Comparison of ENCODE assay signal across 15 cellular contexts in genomic region chr2:209322905-209323517, GRCh38.
A peak's percentile ranks its signal among the peaks of the same experiment; 100 is the strongest.
DNase-seq lines count a peak whose midpoint lies in the region; ATAC-seq and TF ChIP-seq lines count a peak whose summit lies in the region.
"Had no signal": no experiment of that assay in that cellular context is flagged by ENCODE, and none has a peak within 500 bp of the region (broad histone marks: within the 10 kb centered on the region; RNA-seq: fewer than 3 reads in every experiment).

No MANE protein-coding gene starts in this region.

- H3K27me3 ChIP-seq in GM23338 (ENCODE audit: insufficient read depth) (no peaks in the 10 kb centered on the region), parathyroid adenoma (ENCODE audit: control insufficient read depth, insufficient read depth, low read length) (no peaks in the 10 kb centered on the region)
- H3K27me3 ChIP-seq: BLaER1 treated with 17β-estradiol and CSF1 and Interleukin-3, amounts not matched to agents 10 nM and 100 nM; SJCRH30 had no signal

- DNase-seq in GM23338 (ENCODE audit: low spot score) (no peak), NCI-H526 (lab: John Stamatoyannopoulos, UW) (peak; percentile 6 to 53), WTC11 (ENCODE audit: low spot score) (no peak), erythroblast (lab: John Stamatoyannopoulos, UW) (no peak), A172 (ENCODE audit: low spot score) (no peak)
- no peak for DNase-seq in stimulated activated effector memory CD8-positive, alpha-beta T cell treated with anti-CD3 and anti-CD28 coated beads, Interleukin-12 subunit alpha, Interleukin-12 subunit beta, amount 100 ng/mL, for 72 hours (ENCODE audit: low spot score in 2 of 2)
- DNase-seq: H7, NCI-H146, NCI-H345, NCI-H748 treated with DMSO at 0.1 percent for 48 hours, RPMI8226 had no signal

- no peaks in the 10 kb centered on the region for H3K9me2 ChIP-seq in GM23338 (ENCODE audit: insufficient read depth)

- H3K4me3 Mint-ChIP-seq in GM23338: no peak overlapping the region
- H3K4me3 Mint-ChIP-seq in WTC11: no peak overlapping the region
- H3K4me3 Mint-ChIP-seq in stimulated activated effector memory CD8-positive, alpha-beta T cell treated with anti-CD3 and anti-CD28 coated beads, Interleukin-12 subunit alpha, Interleukin-12 subunit beta, amount 100 ng/mL, for 72 hours: no peak overlapping the region

- H3K36me3 ChIP-seq in GM23338 (ENCODE audit: insufficient read depth) (no peaks in the 10 kb centered on the region), parathyroid adenoma (ENCODE audit: control insufficient read depth, insufficient read depth, low read length) (no peaks in the 10 kb centered on the region)
- H3K36me3 ChIP-seq: BLaER1 treated with 17β-estradiol and CSF1 and Interleukin-3, amounts not matched to agents 10 nM and 100 nM; SJCRH30 had no signal

- no peak overlapping the region for H3K4me2 ChIP-seq in GM23338
- no peak overlapping the region for H3K4me2 ChIP-seq in parathyroid adenoma (ENCODE audit: low read length)
- H3K4me2 ChIP-seq: BLaER1 treated with 17β-estradiol and CSF1 and Interleukin-3, amounts not matched to agents 10 nM and 100 nM had no signal

- H3K27ac Mint-ChIP-seq in GM23338 (no peak overlapping the region), WTC11 (peak overlapping the region; percentile 33; the same call in 1 of the 2 replicates)
- H3K27ac Mint-ChIP-seq in stimulated activated effector memory CD8-positive, alpha-beta T cell treated with anti-CD3 and anti-CD28 coated beads, Interleukin-12 subunit alpha, Interleukin-12 subunit beta, amount 100 ng/mL, for 72 hours: no peak overlapping the region

- TF ChIP-seq POLR2A in erythroblast (IDR thresholded peaks at IDR 0.05; ENCODE audit: low read length): no peak

- CTCF ChIA-PET in WTC11 (lab: Charles Lee): interaction anchor here (1.2 to 3.4 kb wide), 2 partner anchors 12 to 915 kb away, joined by 5 to 12 read pairs; no protein-coding TSS in a partner anchor

- no peak overlapping the region for H3K4me3 ChIP-seq in GM23338
- H3K4me3 ChIP-seq in parathyroid adenoma (ENCODE audit: low read depth, low read length): no peak overlapping the region
- H3K4me3 ChIP-seq: BLaER1 treated with 17β-estradiol and CSF1 and Interleukin-3, amounts not matched to agents 10 nM and 100 nM; K562; SJCRH30 had no signal

- H3K36me3 Mint-ChIP-seq in GM23338 (ENCODE audit: low read depth) (peaks cover 17% of the 10 kb centered on the region), WTC11 (no peaks in the 10 kb centered on the region; the same call in 1 of the 2 replicates)
- no peaks in the 10 kb centered on the region for H3K36me3 Mint-ChIP-seq in stimulated activated effector memory CD8-positive, alpha-beta T cell treated with anti-CD3 and anti-CD28 coated beads, Interleukin-12 subunit alpha, Interleukin-12 subunit beta, amount 100 ng/mL, for 72 hours

- H3K9me3 ChIP-seq in parathyroid adenoma (ENCODE audit: control insufficient read depth, low read length): no peaks in the 10 kb centered on the region
- H3K9me3 ChIP-seq: BLaER1 treated with 17β-estradiol and CSF1 and Interleukin-3, amounts not matched to agents 10 nM and 100 nM; SJCRH30 had no signal

- no peak overlapping the region for H3K9ac ChIP-seq in parathyroid adenoma
- H3K9ac ChIP-seq: BLaER1 treated with 17β-estradiol and CSF1 and Interleukin-3, amounts not matched to agents 10 nM and 100 nM had no signal

- no peaks in the 10 kb centered on the region for H3F3A ChIP-seq in GM23338 (replicated peaks; ENCODE audit: low read depth)

- peaks cover 15% of the 10 kb centered on the region for H3K4me1 Mint-ChIP-seq in GM23338
- peaks cover 11% of the 10 kb centered on the region for H3K4me1 Mint-ChIP-seq in WTC11
- no peaks in the 10 kb centered on the region for H3K4me1 Mint-ChIP-seq in stimulated activated effector memory CD8-positive, alpha-beta T cell treated with anti-CD3 and anti-CD28 coated beads, Interleukin-12 subunit alpha, Interleukin-12 subunit beta, amount 100 ng/mL, for 72 hours

- POLR2A ChIA-PET in WTC11 (lab: Charles Lee): interaction anchor here (0.9 to 1.0 kb wide), 2 partner anchors 10 to 754 kb away, joined by 3 read pairs; no protein-coding TSS in a partner anchor

- no peaks in the 10 kb centered on the region; the same call in 1 of the 2 replicates for H4K20me1 ChIP-seq in GM23338 (replicated peaks; ENCODE audit: insufficient read depth)
- H4K20me1 ChIP-seq: BLaER1 treated with 17β-estradiol and CSF1 and Interleukin-3, amounts not matched to agents 10 nM and 100 nM had no signal

- H2AFZ ChIP-seq in GM23338 (no peak overlapping the region), parathyroid adenoma (peak overlapping the region; percentile 7)

- H3K79me2 ChIP-seq in GM23338 (replicated peaks; ENCODE audit: insufficient read depth) (no peaks in the 10 kb centered on the region), parathyroid adenoma (no peaks in the 10 kb centered on the region)

- peaks cover 1% of the 10 kb centered on the region; the same call in 1 of the 2 replicates for H3K4me1 ChIP-seq in GM23338 (ENCODE audit: insufficient read depth)
- H3K4me1 ChIP-seq in parathyroid adenoma: no peaks in the 10 kb centered on the region
- H3K4me1 ChIP-seq: BLaER1 treated with 17β-estradiol and CSF1 and Interleukin-3, amounts not matched to agents 10 nM and 100 nM; SJCRH30 had no signal

- H3K27ac ChIP-seq in GM23338 (ENCODE audit: low read depth) (no peak overlapping the region), parathyroid adenoma (no peak overlapping the region)
- H3K27ac ChIP-seq: BLaER1 treated with 17β-estradiol and CSF1 and Interleukin-3, amounts not matched to agents 10 nM and 100 nM; SJCRH30 had no signal

- 0 out of 3 replicates have a peak, but pooled peaks cover 5% of the 10 kb centered on the region for H3K9me3 Mint-ChIP-seq in GM23338
- H3K9me3 Mint-ChIP-seq in WTC11: 0 out of 2 replicates have a peak, but pooled peaks cover 3% of the 10 kb centered on the region
- peaks cover 3% of the 10 kb centered on the region for H3K9me3 Mint-ChIP-seq in stimulated activated effector memory CD8-positive, alpha-beta T cell treated with anti-CD3 and anti-CD28 coated beads, Interleukin-12 subunit alpha, Interleukin-12 subunit beta, amount 100 ng/mL, for 72 hours

- TF ChIP-seq CTCF in GM23338 (conservative IDR thresholded peaks at IDR 0.05; ENCODE audit: low read depth in 2 of 2) (no peak), WTC11 (IDR thresholded peaks at IDR 0.05) (no peak), parathyroid adenoma (IDR thresholded peaks at IDR 0.05) (no peak)

- H3K27me3 Mint-ChIP-seq in GM23338 (ENCODE audit: insufficient read depth, low read depth, poor library complexity) (peaks cover 3% of the 10 kb centered on the region), WTC11 (ENCODE audit: low read depth) (peaks cover 21% of the 10 kb centered on the region)

- peak; percentile 15 for ATAC-seq in GM23338
- ATAC-seq in WTC11: peak; percentile 21
- ATAC-seq in stimulated activated effector memory CD8-positive, alpha-beta T cell treated with anti-CD3 and anti-CD28 coated beads, Interleukin-12 subunit alpha, Interleukin-12 subunit beta, amount 100 ng/mL, for 72 hours: no peak
- ATAC-seq: K562 had no signal

TF ChIP-seq in GM23338, 12 proteins besides CTCF, POLR2A, EP300 and RAD21 (continues in another document):
- TF ChIP-seq ZNF331 (CRISPR knock-in tag; IDR thresholded peaks at IDR 0.05; ENCODE audit: low read depth): no peak
- no peak for TF ChIP-seq CREB1 (CRISPR knock-in tag; IDR thresholded peaks at IDR 0.05; ENCODE audit: low read depth)

TF ChIP-seq in WTC11, 78 proteins besides CTCF, POLR2A, EP300 and RAD21 (continues in another document):
- TF ChIP-seq SMAD3 (CRISPR knock-in tag; IDR thresholded peaks at IDR 0.05; ENCODE audit: borderline replicate concordance) (no peak), PRRX2 (CRISPR knock-in tag; IDR thresholded peaks at IDR 0.05) (peak; percentile 42; the same call in 1 of the 2 replicates), ZNF425 (CRISPR knock-in tag; conservative IDR thresholded peaks at IDR 0.05) (peak; percentile 86), ZNF416 (CRISPR knock-in tag; IDR thresholded peaks at IDR 0.05) (peak; percentile 20; the same call in 1 of the 2 replicates), SMAD4 (CRISPR knock-in tag; IDR thresholded peaks at IDR 0.05) (no peak), AR (CRISPR knock-in tag; IDR thresholded peaks at IDR 0.05) (no peak), EMX1 (CRISPR knock-in tag; IDR thresholded peaks at IDR 0.05) (peak; percentile 62; the same call in 1 of the 2 replicates)

Comparison
In these comparisons a context has a peak if more than half of its experiments do, and no peak if none do; other contexts are left out.
1. DNase-seq: peak in NCI-H526 (2 of 2); none in GM23338 (single experiment), WTC11 (single experiment), erythroblast (0 of 2), stimulated activated effector memory CD8-positive, alpha-beta T cell treated with anti-CD3 and anti-CD28 coated beads, Interleukin-12 subunit alpha, Interleukin-12 subunit beta, amount 100 ng/mL, for 72 hours (0 of 2) and A172 (single experiment).